ENCODE assay signal across 16 cellular contexts in the genomic region with DNA sequence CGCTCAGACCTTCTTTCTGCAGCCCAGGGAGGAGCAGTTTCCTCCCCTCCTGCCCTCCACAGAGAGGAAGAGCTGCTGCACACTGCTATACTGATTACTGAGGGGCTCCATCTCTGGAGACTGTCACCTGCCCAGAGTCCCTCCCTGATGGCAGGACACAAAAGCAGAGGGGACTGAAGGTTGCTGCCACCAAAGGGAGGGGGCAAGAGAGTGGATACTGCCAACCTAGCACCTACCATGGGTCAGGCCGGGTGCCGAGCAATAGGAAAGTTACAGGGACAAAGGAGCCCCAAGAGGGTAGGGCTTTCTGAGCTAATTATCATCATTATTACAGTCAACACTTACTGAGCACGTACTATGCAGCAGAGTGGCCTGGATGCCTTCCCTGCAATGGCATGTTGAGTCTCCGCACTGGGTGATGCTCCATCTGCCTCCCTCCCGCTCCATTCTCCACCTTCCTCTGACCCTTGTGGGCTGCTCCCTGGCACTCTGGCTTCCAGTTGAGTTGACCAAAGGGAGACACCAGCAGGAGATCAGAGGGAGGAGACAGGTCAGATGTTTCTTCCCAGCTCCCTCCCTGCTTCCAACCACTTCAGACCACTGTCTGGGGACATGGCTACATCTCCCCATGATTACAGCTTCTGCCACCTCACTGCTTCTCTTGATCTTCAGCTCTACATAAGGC. TPM values are rescaled to one million over a fixed set of nuclear protein-coding genes. Genes with fewer than 3 reads are reported as not detected.
DNase-seq lines count a peak whose midpoint lies in the region; ATAC-seq and TF ChIP-seq lines count a peak whose summit lies in the region.
"Had no signal": no experiment of that assay in that cellular context is flagged by ENCODE, and none has a peak within 500 bp of the region (broad histone marks: within the 10 kb centered on the region; RNA-seq: fewer than 3 reads in every experiment).

No MANE protein-coding gene starts in this region.

- CTCF ChIA-PET in T-cell (lab: Charles Lee) = no interaction called here

- no peaks in the 10 kb centered on the region for H3K36me3 Mint-ChIP-seq in activated naive CD4-positive, alpha-beta T cell treated with anti-CD3 and anti-CD28 coated beads, Interleukin-2, amount 50 U/mL, for 72 hours
- H3K36me3 Mint-ChIP-seq in T-cell = no peaks in the 10 kb centered on the region
- H3K36me3 Mint-ChIP-seq in immature natural killer cell = no peaks in the 10 kb centered on the region

- intact Hi-C loops in upper lobe of right lung (cut with DNase I) = no loop called here
- intact Hi-C loops in ovary (cut with DNase I) = no loop called here

- 77 to 90% (median 80%) methylated on average over 6 of the region's 6 CpGs for WGBS in ovary, 3 donors

- TF ChIP-seq CTCF in upper lobe of right lung (IDR thresholded peaks at IDR 0.05) = no peak
- no peak for TF ChIP-seq CTCF in ovary (IDR thresholded peaks at IDR 0.05)
- TF ChIP-seq CTCF in foreskin keratinocyte (conservative IDR thresholded peaks at IDR 0.05) = no peak

- H3K27ac Mint-ChIP-seq in activated naive CD4-positive, alpha-beta T cell treated with anti-CD3 and anti-CD28 coated beads, Interleukin-2, amount 50 U/mL, for 72 hours = peak overlapping the region; percentile 75 to 94
- H3K27ac Mint-ChIP-seq in T-cell = peak overlapping the region; percentile 80 to 84
- H3K27ac Mint-ChIP-seq in immature natural killer cell = peak overlapping the region; percentile 84 to 96 (median 88)

- H3K4me3 Mint-ChIP-seq in T-cell = peak overlapping the region in 1 of 3 donors; percentile 10
- peak overlapping the region; percentile 18 to 71 (median 70) for H3K4me3 Mint-ChIP-seq in immature natural killer cell

- H3K27me3 Mint-ChIP-seq in T-cell (peaks cover 5 to 25% of the 10 kb centered on the region in 2 donors), immature natural killer cell (ENCODE audit: low read depth in 3 of 3) (peaks cover 0 to 11% (median 9%) of the 10 kb centered on the region in 3 donors)

- H3K9me3 ChIP-seq in upper lobe of right lung (no peaks in the 10 kb centered on the region), ovary (no peaks in the 10 kb centered on the region)
- H3K9me3 ChIP-seq: BE2C, pancreas had no signal

- H3K4me1 ChIP-seq in upper lobe of right lung = no peaks in the 10 kb centered on the region
- no peaks in the 10 kb centered on the region for H3K4me1 ChIP-seq in ovary (ENCODE audit: insufficient read depth)
- no peaks in the 10 kb centered on the region for H3K4me1 ChIP-seq in foreskin keratinocyte
- H3K4me1 ChIP-seq: BE2C, pancreas had no signal

- no peak for TF ChIP-seq POLR2A in ovary (IDR thresholded peaks at IDR 0.05)

- H3K27me3 ChIP-seq in upper lobe of right lung (peaks cover 10% of the 10 kb centered on the region), ovary (no peaks in the 10 kb centered on the region), foreskin keratinocyte (peaks cover 5% of the 10 kb centered on the region)
- H3K27me3 ChIP-seq: pancreas had no signal

- H3K4me1 Mint-ChIP-seq in T-cell (peaks cover 20 to 30% (median 26%) of the 10 kb centered on the region in 3 donors), immature natural killer cell (peaks cover 30 to 36% of the 10 kb centered on the region in 2 donors)

- no peak for DNase-seq in activated naive CD4-positive, alpha-beta T cell treated with anti-CD3 and anti-CD28 coated beads, Interleukin-2, amount 50 U/mL, for 72 hours (ENCODE audit: low spot score in 2 of 2)
- no peak for DNase-seq in activated naive CD4-positive, alpha-beta T cell treated with anti-CD3 and anti-CD28 coated beads, Interleukin-2, amount 50 U/mL, for 16 hours
- peak in 1 of 34 experiments; percentile 9 for DNase-seq in T-cell
- no peak for DNase-seq in immature natural killer cell
- no peak for DNase-seq in upper lobe of right lung
- no peak for DNase-seq in ovary
- DNase-seq in foreskin keratinocyte = no peak
- DNase-seq: BE2C, DMS53, KG1, NCI-H2107, NCI-H526, pancreas had no signal

- POLR2A ChIA-PET in T-cell (lab: Charles Lee) = no interaction called here

- no peaks in the 10 kb centered on the region for H3K9me3 Mint-ChIP-seq in activated naive CD4-positive, alpha-beta T cell treated with anti-CD3 and anti-CD28 coated beads, Interleukin-2, amount 50 U/mL, for 72 hours
- no peaks in the 10 kb centered on the region for H3K9me3 Mint-ChIP-seq in T-cell
- no peaks in the 10 kb centered on the region for H3K9me3 Mint-ChIP-seq in immature natural killer cell

- no peak for ATAC-seq in activated naive CD4-positive, alpha-beta T cell treated with anti-CD3 and anti-CD28 coated beads, Interleukin-2, amount 50 U/mL, for 72 hours
- ATAC-seq in T-cell (replicated peaks in 1 of 4) = peak; percentile 10 to 40 (median 30)
- no peak for ATAC-seq in upper lobe of right lung
- no peak for ATAC-seq in foreskin keratinocyte
- no peak for ATAC-seq in HG03175 (IDR thresholded peaks at IDR 0.05; ENCODE audit: unreplicated experiment)

- TF ChIP-seq EP300 in ovary (IDR thresholded peaks at IDR 0.05) = no peak

- H3K27ac ChIP-seq in upper lobe of right lung (peak overlapping the region; percentile 36), ovary (no peak overlapping the region), foreskin keratinocyte (no peak overlapping the region)
- H3K27ac ChIP-seq: pancreas, SK-N-MC had no signal

- H3K36me3 ChIP-seq in upper lobe of right lung = no peaks in the 10 kb centered on the region
- H3K36me3 ChIP-seq in ovary = no peaks in the 10 kb centered on the region
- H3K36me3 ChIP-seq: BE2C, pancreas had no signal

- H3K4me3 ChIP-seq in upper lobe of right lung (no peak overlapping the region), ovary (no peak overlapping the region)
- H3K4me3 ChIP-seq: pancreas, SK-N-MC had no signal

RNA-seq across cellular contexts. Expression of a gene that starts 2.5 kb away (rescaled TPM):
- under 1 TPM; 0.12 to 0.25 TPM for total RNA-seq in activated naive CD4-positive, alpha-beta T cell treated with anti-CD3 and anti-CD28 coated beads, Interleukin-2, amount 50 U/mL, for 72 hours
- total RNA-seq in T-cell = under 1 TPM in 1 of 5 donors, not detected in 4; 0.28 TPM
- polyA plus RNA-seq in immature natural killer cell = not detected
- total RNA-seq in upper lobe of right lung = 5.4 TPM
- total RNA-seq in ovary = not detected
- polyA plus RNA-seq in ovary = not detected
- not detected in 2 replicates for total RNA-seq in foreskin keratinocyte
- polyA plus RNA-seq in foreskin keratinocyte = not detected in 2 replicates
- total RNA-seq: mononuclear cell had no signal
- polyA plus RNA-seq: pancreas had no signal

RNA-seq across cellular contexts. Expression of a gene that starts 12.2 kb away (rescaled TPM):
- total RNA-seq in activated naive CD4-positive, alpha-beta T cell treated with anti-CD3 and anti-CD28 coated beads, Interleukin-2, amount 50 U/mL, for 72 hours = not detected
- not detected for total RNA-seq in T-cell
- under 1 TPM in 1 of 3 donors, not detected in 2; 0.28 TPM for polyA plus RNA-seq in immature natural killer cell
- not detected for total RNA-seq in upper lobe of right lung
- total RNA-seq in ovary = under 1 TPM in 1 of 7 donors, not detected in 6; 0.46 TPM
- not detected for polyA plus RNA-seq in ovary
- 0.32 and 0.58 TPM in 2 replicates for total RNA-seq in foreskin keratinocyte
- 0.10 and 0.17 TPM in 2 replicates for polyA plus RNA-seq in foreskin keratinocyte
- total RNA-seq: mononuclear cell had no signal

RNA-seq across cellular contexts. Expression of a gene that starts 22.7 kb away (rescaled TPM):
- not detected for total RNA-seq in activated naive CD4-positive, alpha-beta T cell treated with anti-CD3 and anti-CD28 coated beads, Interleukin-2, amount 50 U/mL, for 72 hours
- total RNA-seq in T-cell = not detected
- not detected for polyA plus RNA-seq in immature natural killer cell
- 6.8 TPM for total RNA-seq in upper lobe of right lung
- total RNA-seq in ovary = under 1 TPM in 2 of 7 donors, not detected in 5; 0.17 to 0.34 TPM
- not detected for polyA plus RNA-seq in ovary
- total RNA-seq in foreskin keratinocyte = 0.11 TPM in 1 of 2 replicates, not detected in the other
- polyA plus RNA-seq in foreskin keratinocyte = 0.03 and 0.06 TPM in 2 replicates
- total RNA-seq: mononuclear cell had no signal

RNA-seq across cellular contexts. Expression of a gene that starts 40.7 kb away (rescaled TPM):
- under 1 TPM in 1 of 2 donors, not detected in 1; 0.09 TPM for total RNA-seq in activated naive CD4-positive, alpha-beta T cell treated with anti-CD3 and anti-CD28 coated beads, Interleukin-2, amount 50 U/mL, for 72 hours
- total RNA-seq in T-cell (not detected), upper lobe of right lung (not detected), ovary (not detected), foreskin keratinocyte (not detected in 2 replicates)
- polyA plus RNA-seq in immature natural killer cell (not detected), ovary (not detected), foreskin keratinocyte (not detected in 2 replicates)
- total RNA-seq: mononuclear cell, pancreas had no signal
- polyA plus RNA-seq: pancreas had no signal

RNA-seq across cellular contexts. Expression of a gene that starts 59.5 kb away (rescaled TPM):
- not detected for total RNA-seq in activated naive CD4-positive, alpha-beta T cell treated with anti-CD3 and anti-CD28 coated beads, Interleukin-2, amount 50 U/mL, for 72 hours
- not detected for total RNA-seq in T-cell
- not detected for polyA plus RNA-seq in immature natural killer cell
- not detected for total RNA-seq in upper lobe of right lung
- not detected for total RNA-seq in ovary
- polyA plus RNA-seq in ovary = not detected
- 0.48 TPM in 1 of 2 replicates, not detected in the other for total RNA-seq in foreskin keratinocyte
- polyA plus RNA-seq in foreskin keratinocyte = 0.74 TPM in 1 of 2 replicates, not detected in the other
- total RNA-seq: mononuclear cell, pancreas had no signal
- polyA plus RNA-seq: pancreas had no signal

Comparison
In these comparisons a context has a peak if more than half of its experiments do, and no peak if none do; other contexts are left out.
1. ATAC-seq: peak in T-cell (4 of 4); none in activated naive CD4-positive, alpha-beta T cell treated with anti-CD3 and anti-CD28 coated beads, Interleukin-2, amount 50 U/mL, for 72 hours (0 of 2), upper lobe of right lung (single experiment), foreskin keratinocyte (single experiment) and HG03175 (single experiment).
2. Peak in every context shown above with its lines, with median percentiles within 50 percentile points of each other: H3K27ac Mint-ChIP-seq.